1 cellular context compared by ENCODE assay signal in the genomic region with DNA sequence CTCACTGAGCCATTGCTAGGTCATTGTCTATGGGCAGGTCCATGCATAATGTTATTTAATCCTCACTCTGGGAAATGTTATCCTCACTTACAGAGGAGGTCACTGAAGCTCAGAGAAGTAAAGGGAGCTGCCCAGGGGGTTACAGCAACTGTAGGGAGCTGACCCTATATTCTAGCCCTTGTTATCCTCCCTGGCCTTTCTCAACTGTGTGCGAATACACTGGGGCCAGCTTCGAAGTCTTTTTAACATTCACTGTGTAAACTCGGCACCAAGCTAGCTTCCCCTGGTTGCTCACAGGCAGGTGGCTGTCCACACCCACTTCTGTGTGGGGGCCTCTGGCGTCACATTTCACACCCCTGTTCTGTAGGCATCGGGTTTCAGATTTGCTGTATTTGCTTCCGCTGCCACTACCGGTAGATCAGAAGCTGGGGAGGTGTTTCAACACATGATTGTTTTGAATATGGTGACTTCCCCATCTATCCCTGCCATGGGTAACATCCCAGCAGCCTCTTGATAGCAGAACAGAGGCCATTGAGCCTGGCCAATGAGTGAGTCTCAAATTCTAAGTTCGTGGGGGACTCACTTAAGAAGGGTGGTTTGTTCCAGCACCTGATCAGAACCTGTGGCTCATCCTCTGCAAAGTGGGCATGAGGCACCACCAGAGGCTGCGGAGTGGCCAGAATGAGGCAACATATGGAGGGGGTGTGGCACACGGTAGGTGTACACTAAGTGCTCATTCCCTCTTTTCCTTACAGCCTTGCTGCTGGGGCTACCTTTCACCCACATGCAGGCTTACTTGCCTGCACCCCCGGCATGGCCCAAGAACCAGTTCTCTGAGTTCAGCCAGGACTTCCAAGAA.
TF ChIP-seq lines count a peak whose summit lies in the region.

No MANE protein-coding gene starts in this region.

TF ChIP-seq in H1, 55 proteins besides CTCF, POLR2A, EP300 and RAD21:
- peak; percentile 11; the same call in 1 of the 2 replicates for TF ChIP-seq CREB1 (IDR thresholded peaks at IDR 0.05)
- TF ChIP-seq SIX5 (IDR thresholded peaks at IDR 0.05; ENCODE audit: low read depth, low read length): peak; percentile 22; the same call in 1 of the 2 replicates
- no peak for TF ChIP-seq HDAC6 (IDR thresholded peaks at IDR 0.05; ENCODE audit: low read depth, low read length)
